In the genomic region with DNA sequence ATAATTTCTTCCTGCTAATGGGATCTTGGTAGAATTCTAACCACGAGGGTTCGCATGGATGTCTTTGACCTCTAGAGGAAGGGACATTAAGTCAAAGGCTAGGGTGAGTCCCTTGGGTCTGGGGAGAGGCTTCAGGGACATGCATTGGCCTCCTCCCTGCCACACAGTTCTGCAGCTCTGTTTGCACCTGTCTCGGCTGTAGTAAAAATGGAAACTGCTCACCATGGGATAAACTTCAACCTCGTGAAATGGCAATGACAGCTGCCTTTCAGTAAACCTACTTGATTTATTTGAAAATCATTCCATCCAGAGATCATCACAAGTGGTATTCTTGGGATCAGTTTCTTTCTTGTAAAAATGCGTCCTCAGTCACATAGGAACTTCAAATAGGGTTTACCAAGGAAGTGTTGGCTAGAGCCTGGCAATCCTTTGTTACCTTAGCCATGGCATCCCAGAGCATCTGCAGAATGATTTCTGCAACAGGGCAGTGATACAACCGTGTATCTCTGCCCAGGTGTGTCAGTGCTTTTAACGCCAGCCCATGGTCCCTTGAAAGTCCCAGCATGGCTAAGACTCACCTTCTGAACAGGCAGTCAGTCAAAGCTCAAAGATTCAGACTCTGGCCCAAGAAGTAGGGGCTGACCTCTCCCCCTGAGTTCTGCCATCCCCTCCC, we compare ENCODE assay signal across 32 cellular contexts. TPM values are rescaled to one million over a fixed set of nuclear protein-coding genes. Genes with fewer than 3 reads are reported as not detected.
"Had no signal": no experiment of that assay in that cellular context is flagged by ENCODE, and none has a peak within 500 bp of the region (broad histone marks: within the 10 kb centered on the region; RNA-seq: fewer than 3 reads in every experiment).

No MANE protein-coding gene starts in this region.

- H3K36me3 Mint-ChIP-seq: immature natural killer cell; mesothelial cell of epicardium; naive thymus-derived CD4-positive, alpha-beta T cell; natural killer cell treated with Interleukin-12 subunit alpha and Interleukin-12 subunit beta and Interleukin-15 and Interleukin-18, amount 100 ng/mL, for 72 hours; stimulated activated effector memory CD8-positive, alpha-beta T cell treated with anti-CD3 and anti-CD28 coated beads, Interleukin-12 subunit alpha, Interleukin-12 subunit beta, amount 100 ng/mL, for 72 hours; type B pancreatic cell had no signal

- H3K27ac Mint-ChIP-seq: immature natural killer cell; mesothelial cell of epicardium; naive thymus-derived CD4-positive, alpha-beta T cell; natural killer cell treated with Interleukin-12 subunit alpha and Interleukin-12 subunit beta and Interleukin-15 and Interleukin-18, amount 100 ng/mL, for 72 hours; stimulated activated effector memory CD8-positive, alpha-beta T cell treated with anti-CD3 and anti-CD28 coated beads, Interleukin-12 subunit alpha, Interleukin-12 subunit beta, amount 100 ng/mL, for 72 hours; stimulated activated naive CD8-positive, alpha-beta T cell treated with anti-CD3 and anti-CD28 coated beads, Interleukin-15, Interleukin-2, amounts not matched to agents 100 ng/mL and 50 ng/mL, for 24 hours; type B pancreatic cell had no signal

- H3K4me3 Mint-ChIP-seq: immature natural killer cell; mesothelial cell of epicardium; naive thymus-derived CD4-positive, alpha-beta T cell; natural killer cell treated with Interleukin-12 subunit alpha and Interleukin-12 subunit beta and Interleukin-15 and Interleukin-18, amount 100 ng/mL, for 72 hours; stimulated activated effector memory CD8-positive, alpha-beta T cell treated with anti-CD3 and anti-CD28 coated beads, Interleukin-12 subunit alpha, Interleukin-12 subunit beta, amount 100 ng/mL, for 72 hours; stimulated activated naive CD8-positive, alpha-beta T cell treated with anti-CD3 and anti-CD28 coated beads, Interleukin-15, Interleukin-2, amounts not matched to agents 100 ng/mL and 50 ng/mL, for 24 hours; type B pancreatic cell had no signal

- H3K27me3 ChIP-seq: left lung, pancreas, right lobe of liver, spleen, suprapubic skin, tibial artery, uterus had no signal

- DNase-seq: hypothalamus; immature natural killer cell; kidney; left colon; left lung; mesendoderm; naive thymus-derived CD4-positive, alpha-beta T cell; nucleus accumbens; pancreas; posterior cingulate gyrus; right lobe of liver; small intestine; spleen; stimulated activated CD4-positive, alpha-beta T cell treated with anti-CD3 and anti-CD28 coated beads, Interleukin-4, amount 100 ng/mL, for 24 hours; stimulated activated naive CD4-positive, alpha-beta T cell; tibial artery; uterus had no signal

- H3K36me3 ChIP-seq: left lung, pancreas, prostate gland, right lobe of liver, spleen, suprapubic skin, thoracic aorta, tibial artery, uterus had no signal

- ATAC-seq: left colon; left lung; naive thymus-derived CD4-positive, alpha-beta T cell; natural killer cell treated with Interleukin-12 subunit alpha and Interleukin-12 subunit beta and Interleukin-15 and Interleukin-18, amount 100 ng/mL, for 72 hours; pancreas; right lobe of liver; stimulated activated effector memory CD8-positive, alpha-beta T cell treated with anti-CD3 and anti-CD28 coated beads, Interleukin-12 subunit alpha, Interleukin-12 subunit beta, amount 100 ng/mL, for 72 hours had no signal

- H3K4me1 ChIP-seq: left lung, pancreas, prostate gland, right lobe of liver, spleen, suprapubic skin, tibial artery, uterus had no signal

- H3K27ac ChIP-seq: left lung, pancreas, prostate gland, right lobe of liver, spleen, suprapubic skin, thoracic aorta, tibial artery, uterus had no signal

- H3K9me3 ChIP-seq: left lung, pancreas, prostate gland, right lobe of liver, spleen, suprapubic skin, thoracic aorta, tibial artery, uterus had no signal

- H3K4me1 Mint-ChIP-seq: immature natural killer cell; naive thymus-derived CD4-positive, alpha-beta T cell; stimulated activated effector memory CD8-positive, alpha-beta T cell treated with anti-CD3 and anti-CD28 coated beads, Interleukin-12 subunit alpha, Interleukin-12 subunit beta, amount 100 ng/mL, for 72 hours had no signal

- H3K27me3 Mint-ChIP-seq: natural killer cell treated with Interleukin-12 subunit alpha and Interleukin-12 subunit beta and Interleukin-15 and Interleukin-18, amount 100 ng/mL, for 72 hours; stimulated activated naive CD8-positive, alpha-beta T cell treated with anti-CD3 and anti-CD28 coated beads, Interleukin-15, Interleukin-2, amounts not matched to agents 100 ng/mL and 50 ng/mL, for 24 hours; type B pancreatic cell had no signal

- H3K4me3 ChIP-seq: left lung, lung, pancreas, prostate gland, right lobe of liver, spleen, suprapubic skin, thoracic aorta, tibial artery, uterus had no signal

- H3K9me3 Mint-ChIP-seq: mesothelial cell of epicardium, type B pancreatic cell had no signal

RNA-seq across cellular contexts. Expression of a gene that starts 14.0 kb away (rescaled TPM):
- total RNA-seq: kidney; left colon; left lung; liver; lung; mesothelial cell of epicardium; mononuclear cell; naive thymus-derived CD4-positive, alpha-beta T cell; natural killer cell treated with Interleukin-12 subunit alpha and Interleukin-12 subunit beta and Interleukin-15 and Interleukin-18, amount 100 ng/mL, for 72 hours; osteoblast; pancreas; right lobe of liver; subcutaneous adipose tissue; suprapubic skin; thoracic aorta; ureter; uterus had no signal
- polyA plus RNA-seq: immature natural killer cell; liver; lung; naive thymus-derived CD4-positive, alpha-beta T cell; neural cell; pancreas; small intestine had no signal
